ENCODE assay signal across 12 cellular contexts in genomic region chr16:2086136-2086742, GRCh38.
"Had no signal": no experiment of that assay in that cellular context is flagged by ENCODE, and none has a peak within 500 bp of the region (broad histone marks: within the 10 kb centered on the region; RNA-seq: fewer than 3 reads in every experiment).

No MANE protein-coding gene starts in this region.

- H3K9me3 ChIP-seq: ascending aorta, upper lobe of left lung had no signal

- H3K4me3 Mint-ChIP-seq: activated CD4-positive, alpha-beta T cell treated with anti-CD3 and anti-CD28 coated beads, Interleukin-2, amount 10 ng/mL, durations not matched to agents 7 days and 5 days; activated naive CD4-positive, alpha-beta T cell treated with anti-CD3 and anti-CD28 coated beads, Interleukin-2, amount 10 ng/mL, durations not matched to agents 7 days and 5 days had no signal

- H3K4me1 ChIP-seq: ascending aorta, parathyroid adenoma had no signal

- H3K4me3 ChIP-seq: ascending aorta, skin epidermis, upper lobe of left lung had no signal

- H3K27me3 ChIP-seq: ascending aorta, upper lobe of left lung had no signal

- H3K27ac ChIP-seq: ascending aorta, parathyroid adenoma, upper lobe of left lung had no signal

- H3K27ac Mint-ChIP-seq: activated CD4-positive, alpha-beta T cell treated with anti-CD3 and anti-CD28 coated beads, Interleukin-2, amount 10 ng/mL, durations not matched to agents 7 days and 5 days; activated naive CD4-positive, alpha-beta T cell treated with anti-CD3 and anti-CD28 coated beads, Interleukin-2, amount 10 ng/mL, durations not matched to agents 7 days and 5 days; activated T-helper 2 cell treated with anti-CD3 and anti-CD28 coated beads, Interferon-gamma antibody, Interleukin-2, Interleukin-4, amounts not matched to agents 10 μg/mL and 5 μg/mL and 100 μg/mL, durations not matched to agents 14 hours and 24 hours and 36 hours had no signal

- H3K36me3 Mint-ChIP-seq: naive B cell had no signal

- H3K9me3 Mint-ChIP-seq: activated CD4-positive, alpha-beta T cell treated with anti-CD3 and anti-CD28 coated beads, Interleukin-2, amount 10 ng/mL, durations not matched to agents 7 days and 5 days; activated naive CD4-positive, alpha-beta T cell treated with anti-CD3 and anti-CD28 coated beads, Interleukin-2, amount 10 ng/mL, durations not matched to agents 7 days and 5 days; activated T-helper 2 cell treated with anti-CD3 and anti-CD28 coated beads, Interferon-gamma antibody, Interleukin-2, Interleukin-4, amounts not matched to agents 10 μg/mL and 5 μg/mL and 100 μg/mL, durations not matched to agents 14 hours and 24 hours and 36 hours; naive B cell had no signal

- H3K27me3 Mint-ChIP-seq: activated CD4-positive, alpha-beta T cell treated with anti-CD3 and anti-CD28 coated beads, Interleukin-2, amount 10 ng/mL, durations not matched to agents 7 days and 5 days; activated naive CD4-positive, alpha-beta T cell treated with anti-CD3 and anti-CD28 coated beads, Interleukin-2, amount 10 ng/mL, durations not matched to agents 7 days and 5 days; naive B cell had no signal

- H3K4me1 Mint-ChIP-seq: activated CD4-positive, alpha-beta T cell treated with anti-CD3 and anti-CD28 coated beads, Interleukin-2, amount 10 ng/mL, durations not matched to agents 7 days and 5 days; activated naive CD4-positive, alpha-beta T cell treated with anti-CD3 and anti-CD28 coated beads, Interleukin-2, amount 10 ng/mL, durations not matched to agents 7 days and 5 days had no signal

- DNase-seq: activated CD4-positive, alpha-beta T cell treated with anti-CD3 and anti-CD28 coated beads, Interleukin-2, amount 10 ng/mL, durations not matched to agents 7 days and 5 days; activated naive CD4-positive, alpha-beta T cell treated with anti-CD3 and anti-CD28 coated beads, Interleukin-2, amount 10 ng/mL, durations not matched to agents 7 days and 5 days; islet precursor cell; naive B cell; stimulated activated CD4-positive, alpha-beta T cell treated with anti-CD3 and anti-CD28 coated beads, Interleukin-15, amount 100 ng/mL, for 24 hours; stimulated activated CD4-positive, alpha-beta T cell treated with anti-CD3 and anti-CD28 coated beads, Interleukin-4, amount 100 ng/mL, for 1 hour; stimulated activated naive CD4-positive, alpha-beta T cell had no signal
